Comparison of ENCODE assay signal across 25 cellular contexts in the genomic region with DNA sequence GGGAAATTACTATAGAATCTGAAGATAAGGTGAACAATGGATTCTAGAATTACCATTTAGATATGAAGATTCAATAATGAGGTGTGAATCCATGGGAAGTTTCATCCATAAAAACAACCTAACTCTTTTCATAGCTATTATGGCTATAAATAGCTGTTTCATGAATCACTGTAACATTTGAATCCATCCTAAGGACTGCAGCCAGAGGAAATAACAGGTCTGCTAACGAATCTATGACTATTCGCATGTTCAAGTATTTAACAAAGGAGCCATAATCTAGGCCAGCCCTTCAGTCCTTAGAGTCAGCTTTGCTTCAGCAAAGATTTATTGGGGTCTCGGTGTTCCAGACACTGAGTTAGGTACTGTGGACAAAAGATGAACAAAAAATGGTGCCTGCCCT.
"Had no signal": no experiment of that assay in that cellular context is flagged by ENCODE, and none has a peak within 500 bp of the region (broad histone marks: within the 10 kb centered on the region; RNA-seq: fewer than 3 reads in every experiment).

No MANE protein-coding gene starts in this region.

- DNase-seq: activated CD4-positive, alpha-beta T cell treated with anti-CD3 and anti-CD28 coated beads for 4 hours; activated CD4-positive, alpha-beta T cell treated with anti-CD3 and anti-CD28 coated beads, Interleukin-2, amount 50 U/mL, for 48 hours; activated CD8-positive, alpha-beta memory T cell treated with anti-CD3 and anti-CD28 coated beads for 24 hours; activated effector memory CD4-positive, alpha-beta T cell treated with Interleukin-2 at 50 U/mL for 16 hours; activated naive CD4-positive, alpha-beta T cell treated with Interleukin-2 at 50 U/mL for 16 hours; anterior cingulate cortex; brain microvascular endothelial cell; caudate nucleus; cortex of kidney; naive thymus-derived CD8-positive, alpha-beta T cell; posterior cingulate gyrus; stimulated activated CD4-positive, alpha-beta T cell treated with anti-CD3 and anti-CD28 coated beads, Interleukin-1b, Interleukin-23, amount 100 ng/mL, for 48 hours; stimulated activated CD4-positive, alpha-beta T cell treated with anti-CD3 and anti-CD28 coated beads, Interleukin-4, amount 100 ng/mL, for 4 hours; stimulated activated CD8-positive, alpha-beta memory T cell treated with anti-CD3 and anti-CD28 coated beads, Interleukin-4, amount 100 ng/mL, for 48 hours; stimulated activated naive CD8-positive, alpha-beta T cell treated with anti-CD3 and anti-CD28 coated beads, Interleukin-15, amount 100 ng/mL, for 72 hours; substantia nigra; SW 1271; T-helper 9 cell; upper lobe of right lung had no signal

- H3K4me3 ChIP-seq: neural progenitor cell, smooth muscle cell, upper lobe of right lung had no signal

- H3K27me3 ChIP-seq: brain microvascular endothelial cell, neural progenitor cell, upper lobe of right lung had no signal

- H3K27ac ChIP-seq: brain microvascular endothelial cell, neural progenitor cell, upper lobe of right lung, VCaP had no signal

- H3K36me3 ChIP-seq: brain microvascular endothelial cell, neural progenitor cell, upper lobe of right lung had no signal

- ATAC-seq: esophagus mucosa; naive thymus-derived CD8-positive, alpha-beta T cell; sciatic nerve; stimulated activated memory B cell treated with anti-CD40 and anti-IgM and Interleukin-4, amounts not matched to agents 10 μg/mL and 1 μg/mL and 100 μg/mL, for 72 hours; stimulated activated naive CD8-positive, alpha-beta T cell treated with anti-CD3 and anti-CD28 coated beads, Interleukin-15, amount 100 ng/mL, for 72 hours; upper lobe of right lung had no signal

- H3K9me3 ChIP-seq: upper lobe of right lung had no signal

- H3K4me1 ChIP-seq: neural progenitor cell, upper lobe of right lung had no signal
